19 cellular contexts compared by ENCODE assay signal in genomic region chr5:82745016-82745415, GRCh38.
"Had no signal": no experiment of that assay in that cellular context is flagged by ENCODE, and none has a peak within 500 bp of the region (broad histone marks: within the 10 kb centered on the region; RNA-seq: fewer than 3 reads in every experiment).

No MANE protein-coding gene starts in this region.

- ATAC-seq: Panc1, Right ventricle myocardium inferior, SK-N-SH treated with all-trans-retinoic acid at 6 μM for 48 hours had no signal

- DNase-seq: KBM-7, MG63, NCI-H1092, NCI-H1105 treated with DMSO at 0.1 percent for 48 hours, NCI-H1417 treated with DMSO at 0.1 percent for 48 hours, NCI-H146, NCI-H1694 treated with DMSO at 0.1 percent for 48 hours, NCI-H1930, NCI-H2081, NCI-H2107, NCI-H2227 treated with DMSO at 0.1 percent for 48 hours, NCI-H524, NCI-H69, NCI-H774, SHP77 treated with DMSO at 0.1 percent for 48 hours, SJCRH30 had no signal

- H3K4me3 ChIP-seq: MG63, SJCRH30 had no signal
